In genomic region chr7:106552645-106553445, GRCh38 we compare ENCODE assay signal across 11 cellular contexts.
DNase-seq lines count a peak whose midpoint lies in the region; ATAC-seq and TF ChIP-seq lines count a peak whose summit lies in the region.
"Had no signal": no experiment of that assay in that cellular context is flagged by ENCODE, and none has a peak within 500 bp of the region (broad histone marks: within the 10 kb centered on the region; RNA-seq: fewer than 3 reads in every experiment).

No MANE protein-coding gene starts in this region.

- intact Hi-C loops in thyroid gland (cut with DNase I), result no loop called here

- no peaks in the 10 kb centered on the region for H3K79me2 ChIP-seq in SU-DHL-6 (ENCODE audit: insufficient read depth, low read length)

- WGBS in thyroid gland, 2 donors, result 81 to 92% methylated on average over 5 of the region's 5 CpGs

- no peak overlapping the region for H3K4me3 Mint-ChIP-seq in glutamatergic neuron (ENCODE audit: unreplicated experiment)
- H3K4me3 Mint-ChIP-seq: T-helper 2 cell treated with Interferon-gamma antibody and Interleukin-4, amounts not matched to agents 5 μg/mL and 100 μg/mL, for 36 hours had no signal

- H4K20me1 ChIP-seq in SU-DHL-6 (ENCODE audit: low read depth, low read length), result no peaks in the 10 kb centered on the region

- no peak overlapping the region for H3K27ac ChIP-seq in SU-DHL-6 (ENCODE audit: low read depth, low read length)
- no peak overlapping the region for H3K27ac ChIP-seq in thyroid gland
- H3K27ac ChIP-seq: adrenal gland, ovary had no signal

- TF ChIP-seq CTCF in GM12864 (IDR thresholded peaks at IDR 0.05; ENCODE audit: low read depth, low read length, missing control alignments) (no peak), SU-DHL-6 (IDR thresholded peaks at IDR 0.05; ENCODE audit: insufficient read depth, low read length, poor library complexity, severe bottlenecking) (no peak), glutamatergic neuron (IDR thresholded peaks at IDR 0.05; ENCODE audit: partially characterized antibody, unreplicated experiment) (no peak), thyroid gland (IDR thresholded peaks at IDR 0.05) (no peak)

- H3K9me3 ChIP-seq in SU-DHL-6 (ENCODE audit: insufficient read depth, low read length) (no peaks in the 10 kb centered on the region), thyroid gland (no peaks in the 10 kb centered on the region)
- H3K9me3 ChIP-seq: adrenal gland, ovary had no signal

- no peaks in the 10 kb centered on the region for H3K4me1 ChIP-seq in thyroid gland

- H3K4me3 ChIP-seq in GM12864 (ENCODE audit: low read depth, low read length) (no peak overlapping the region), SU-DHL-6 (ENCODE audit: insufficient read depth, low read length, poor library complexity, severe bottlenecking) (no peak overlapping the region), thyroid gland (replicated peaks in 1 of 3) (no peak overlapping the region)
- H3K4me3 ChIP-seq: adrenal gland, ovary had no signal

- peak overlapping the region; percentile 8 for H3K4me2 ChIP-seq in SU-DHL-6 (ENCODE audit: low read depth, low read length, poor library complexity, severe bottlenecking)

- DNase-seq in GM12864 (ENCODE audit: low read depth), result peak; percentile 91
- DNase-seq in glutamatergic neuron, result no peak
- no peak for DNase-seq in NCI-H526 treated with DMSO at 0.1 percent for 48 hours (lab: John Stamatoyannopoulos, UW)
- DNase-seq in erythroblast (lab: John Stamatoyannopoulos, UW), result no peak
- DNase-seq in thyroid gland, result no peak
- DNase-seq: ovary had no signal

- H3F3A ChIP-seq in SU-DHL-6 (ENCODE audit: insufficient read depth), result no peaks in the 10 kb centered on the region

- H2AFZ ChIP-seq in SU-DHL-6 (ENCODE audit: low read depth, low read length, severe bottlenecking), result no peak overlapping the region

- no peaks in the 10 kb centered on the region for H3K36me3 ChIP-seq in SU-DHL-6 (ENCODE audit: low read length)
- no peaks in the 10 kb centered on the region for H3K36me3 ChIP-seq in thyroid gland
- H3K36me3 ChIP-seq: adrenal gland, ovary had no signal

- H3K9me3 Mint-ChIP-seq in glutamatergic neuron (ENCODE audit: unreplicated experiment), result peaks cover 5% of the 10 kb centered on the region

- ATAC-seq in GM19467 (IDR thresholded peaks at IDR 0.05; ENCODE audit: unreplicated experiment) (peak; percentile 98), HG03108 (IDR thresholded peaks at IDR 0.05; ENCODE audit: unreplicated experiment) (peak; percentile 97)

- no peaks in the 10 kb centered on the region for H3K9me2 ChIP-seq in SU-DHL-6 (replicated peaks; ENCODE audit: insufficient read depth, low read length)

- H3K9ac ChIP-seq in SU-DHL-6 (ENCODE audit: low read length), result no peak overlapping the region

- H3K36me3 Mint-ChIP-seq in glutamatergic neuron (ENCODE audit: unreplicated experiment), result peaks cover 20% of the 10 kb centered on the region

- no peaks in the 10 kb centered on the region for H3K27me3 Mint-ChIP-seq in glutamatergic neuron (ENCODE audit: unreplicated experiment)

- H3K4me1 Mint-ChIP-seq in glutamatergic neuron (ENCODE audit: low read depth, unreplicated experiment), result peaks cover 8% of the 10 kb centered on the region

- H3K27me3 ChIP-seq in SU-DHL-6 (ENCODE audit: low read length), result no peaks in the 10 kb centered on the region
- H3K27me3 ChIP-seq in thyroid gland, result no peaks in the 10 kb centered on the region
- H3K27me3 ChIP-seq: adrenal gland, ovary had no signal

- no peak overlapping the region for H3K27ac Mint-ChIP-seq in glutamatergic neuron (ENCODE audit: unreplicated experiment)
- H3K27ac Mint-ChIP-seq: T-helper 2 cell treated with Interferon-gamma antibody and Interleukin-4, amounts not matched to agents 5 μg/mL and 100 μg/mL, for 36 hours had no signal

- no peak for TF ChIP-seq POLR2A in erythroblast (IDR thresholded peaks at IDR 0.05; ENCODE audit: low read length)
- TF ChIP-seq POLR2A in thyroid gland (IDR thresholded peaks at IDR 0.05), result no peak
